ENCODE assay signal across 10 cellular contexts in genomic region chr15:67108122-67108871, GRCh38. TPM values are rescaled to one million over a fixed set of nuclear protein-coding genes. Genes with fewer than 3 reads are reported as not detected.
DNase-seq lines count a peak whose midpoint lies in the region; ATAC-seq, FAIRE-seq and TF ChIP-seq lines count a peak whose summit lies in the region.
"Had no signal": no experiment of that assay in that cellular context is flagged by ENCODE, and none has a peak within 500 bp of the region (broad histone marks: within the 10 kb centered on the region; RNA-seq: fewer than 3 reads in every experiment).

No MANE protein-coding gene starts in this region.

- no peaks in the 10 kb centered on the region for H3K27me3 Mint-ChIP-seq in CD4-positive, alpha-beta memory T cell
- H3K27me3 Mint-ChIP-seq in natural killer cell treated with Interleukin-12 subunit alpha and Interleukin-12 subunit beta and Interleukin-15 and Interleukin-18, amount 100 ng/mL, for 72 hours, result peaks cover 0 to 10% of the 10 kb centered on the region in 2 donors

- FAIRE-seq in GM12891 (lab: Jason Lieb, UNC), result no peak

- in situ Hi-C loops in brain microvascular endothelial cell (cut with HindIII; ENCODE audit: low pct_ligation_motif_present, low sequenced_read_pairs), result no loop called here

- no peak for TF ChIP-seq POLR2A in NB4 (IDR thresholded peaks at IDR 0.05; ENCODE audit: extremely low read depth, insufficient read length)
- no peak; the same call in 1 of the 2 replicates for TF ChIP-seq POLR2A in GM12891 (IDR thresholded peaks at IDR 0.05; ENCODE audit: low read depth, low read length)

- H3K36me3 ChIP-seq in CD4-positive, alpha-beta memory T cell (ENCODE audit: insufficient read depth, low read length), result no peaks in the 10 kb centered on the region
- H3K36me3 ChIP-seq in brain microvascular endothelial cell (replicated peaks), result peaks cover 30% of the 10 kb centered on the region

- H3K36me3 Mint-ChIP-seq in CD4-positive, alpha-beta memory T cell, result peaks cover 20 to 34% of the 10 kb centered on the region in 2 donors
- peaks cover 15% of the 10 kb centered on the region for H3K36me3 Mint-ChIP-seq in natural killer cell treated with Interleukin-12 subunit alpha and Interleukin-12 subunit beta and Interleukin-15 and Interleukin-18, amount 100 ng/mL, for 72 hours

- TF ChIP-seq CTCF in NB4 (IDR thresholded peaks at IDR 0.05; ENCODE audit: low read depth, low read length) (no peak), brain microvascular endothelial cell (IDR thresholded peaks at IDR 0.05; ENCODE audit: low read depth, low read length, missing control alignments) (no peak)

- H3K9me3 ChIP-seq in CD4-positive, alpha-beta memory T cell (ENCODE audit: control insufficient read depth in 1 of 2, low read length in 2 of 2), result no peaks in the 10 kb centered on the region

- peaks cover 0 to 7% (median 1%) of the 10 kb centered on the region in 8 donors for H3K9me3 Mint-ChIP-seq in CD4-positive, alpha-beta memory T cell
- H3K9me3 Mint-ChIP-seq in natural killer cell treated with Interleukin-12 subunit alpha and Interleukin-12 subunit beta and Interleukin-15 and Interleukin-18, amount 100 ng/mL, for 72 hours, result no peaks in the 10 kb centered on the region

- no peak overlapping the region for H3K27ac ChIP-seq in CD4-positive, alpha-beta memory T cell (ENCODE audit: low read depth, low read length)
- peak overlapping the region; percentile 99 for H3K27ac ChIP-seq in brain microvascular endothelial cell

- intact Hi-C loops in CD4-positive, alpha-beta memory T cell (cut with micrococcal nuclease), result no loop called here

- H3K4me1 Mint-ChIP-seq in CD4-positive, alpha-beta memory T cell, result peaks cover 7 to 68% (median 24%) of the 10 kb centered on the region in 4 donors
- H3K4me1 Mint-ChIP-seq in natural killer cell treated with Interleukin-12 subunit alpha and Interleukin-12 subunit beta and Interleukin-15 and Interleukin-18, amount 100 ng/mL, for 72 hours (ENCODE audit: low read depth in 2 of 2), result peaks cover 44 to 71% of the 10 kb centered on the region in 2 donors

- peak overlapping the region in 7 of 8 donors; percentile 1 to 68 (median 27) for H3K4me3 Mint-ChIP-seq in CD4-positive, alpha-beta memory T cell
- peak overlapping the region; percentile 49 for H3K4me3 Mint-ChIP-seq in natural killer cell treated with Interleukin-12 subunit alpha and Interleukin-12 subunit beta and Interleukin-15 and Interleukin-18, amount 100 ng/mL, for 72 hours

- H3K27me3 ChIP-seq in CD4-positive, alpha-beta memory T cell (ENCODE audit: insufficient read depth, low read length), result no peaks in the 10 kb centered on the region
- no peaks in the 10 kb centered on the region for H3K27me3 ChIP-seq in brain microvascular endothelial cell (replicated peaks)

- peaks cover 85% of the 10 kb centered on the region for H3K4me1 ChIP-seq in CD4-positive, alpha-beta memory T cell (ENCODE audit: insufficient read depth, low read length)

- CTCF ChIA-PET in CD4-positive, alpha-beta memory T cell (lab: Charles Lee; ENCODE audit: partially characterized antibody), result no interaction called here

- ATAC-seq in natural killer cell treated with Interleukin-12 subunit alpha and Interleukin-12 subunit beta and Interleukin-15 and Interleukin-18, amount 100 ng/mL, for 72 hours, result peak; percentile 34 to 36

- H3K4me3 ChIP-seq in CD4-positive, alpha-beta memory T cell (ENCODE audit: low read length in 2 of 2), result no peak overlapping the region
- no peak overlapping the region for H3K4me3 ChIP-seq in NB4 (ENCODE audit: low read depth, low read length)
- H3K4me3 ChIP-seq in brain microvascular endothelial cell (ENCODE audit: low read depth, low read length), result no peak overlapping the region

- POLR2A ChIA-PET in CD4-positive, alpha-beta memory T cell (lab: Charles Lee; ENCODE audit: partially characterized antibody), result interaction anchor here (10.1 kb wide), 1 partner anchor 10 kb away, joined by 167 read pairs; no protein-coding TSS in a partner anchor

- no peak for DNase-seq in CD4-positive, alpha-beta memory T cell
- DNase-seq in NB4 (ENCODE audit: low read depth) (peak; percentile 77), brain microvascular endothelial cell (no peak), 8988T (no peak), GM12891 (ENCODE audit: insufficient read length, low spot score) (no peak), NCI-H510A treated with DMSO at 0.1 percent for 48 hours (lab: John Stamatoyannopoulos, UW) (no peak)
- DNase-seq in natural killer cell treated with Interleukin-12 subunit alpha and Interleukin-12 subunit beta and Interleukin-15 and Interleukin-18, amount 100 ng/mL, for 72 hours (ENCODE audit: low spot score), result peak; percentile 10
- DNase-seq in stimulated activated CD4-positive, alpha-beta T cell treated with anti-CD3 and anti-CD28 coated beads, Interleukin-4, amount 100 ng/mL, for 24 hours, result no peak
- DNase-seq: activated T-cell treated with anti-CD3 and anti-CD28 coated beads for 4 hours, NCI-H774 had no signal

- peak overlapping the region; percentile 13 to 82 (median 69) for H3K27ac Mint-ChIP-seq in CD4-positive, alpha-beta memory T cell
- H3K27ac Mint-ChIP-seq in natural killer cell treated with Interleukin-12 subunit alpha and Interleukin-12 subunit beta and Interleukin-15 and Interleukin-18, amount 100 ng/mL, for 72 hours, result peak overlapping the region; percentile 47 to 52

TF ChIP-seq in GM12891, 5 proteins besides CTCF, POLR2A, EP300 and RAD21:
- no peak for TF ChIP-seq SPI1 (IDR thresholded peaks at IDR 0.05; ENCODE audit: low read depth, low read length)
- TF ChIP-seq TAF1 (IDR thresholded peaks at IDR 0.05; ENCODE audit: low read depth, low read length), result no peak
- TF ChIP-seq POLR2AphosphoS5 (IDR thresholded peaks at IDR 0.05; ENCODE audit: low read depth, low read length), result no peak
- TF ChIP-seq POU2F2 (IDR thresholded peaks at IDR 0.05; ENCODE audit: low read depth, low read length), result no peak
- TF ChIP-seq PAX5 (IDR thresholded peaks at IDR 0.05; ENCODE audit: insufficient read depth, low read length, severe bottlenecking), result no peak

RNA-seq across cellular contexts. Expression of gene SMAD3, which starts 42.9 kb away (rescaled TPM):
- 100 to 1,000 TPM; 189 to 197 TPM for total RNA-seq in CD4-positive, alpha-beta memory T cell
- 10 to 100 TPM; 14.6 to 31.9 TPM for polyA plus RNA-seq in CD4-positive, alpha-beta memory T cell
- total RNA-seq in natural killer cell treated with Interleukin-12 subunit alpha and Interleukin-12 subunit beta and Interleukin-15 and Interleukin-18, amount 100 ng/mL, for 72 hours, result 10 to 100 TPM; 13.5 to 47.4 TPM
- 36.4 TPM for polyA plus RNA-seq in GM12891 (2012; ENCODE audit: low read depth, missing spikeins)

Comparison
In these comparisons a context has a peak if more than half of its experiments do, and no peak if none do; other contexts are left out.
1. DNase-seq: peak in NB4 (single experiment) and natural killer cell treated with Interleukin-12 subunit alpha and Interleukin-12 subunit beta and Interleukin-15 and Interleukin-18, amount 100 ng/mL, for 72 hours (single experiment); none in CD4-positive, alpha-beta memory T cell (0 of 5), brain microvascular endothelial cell (single experiment), 8988T (single experiment), GM12891 (single experiment), stimulated activated CD4-positive, alpha-beta T cell treated with anti-CD3 and anti-CD28 coated beads, Interleukin-4, amount 100 ng/mL, for 24 hours (single experiment) and NCI-H510A treated with DMSO at 0.1 percent for 48 hours (single experiment).